Comparison of ENCODE assay signal across 1 cellular context in the genomic region with DNA sequence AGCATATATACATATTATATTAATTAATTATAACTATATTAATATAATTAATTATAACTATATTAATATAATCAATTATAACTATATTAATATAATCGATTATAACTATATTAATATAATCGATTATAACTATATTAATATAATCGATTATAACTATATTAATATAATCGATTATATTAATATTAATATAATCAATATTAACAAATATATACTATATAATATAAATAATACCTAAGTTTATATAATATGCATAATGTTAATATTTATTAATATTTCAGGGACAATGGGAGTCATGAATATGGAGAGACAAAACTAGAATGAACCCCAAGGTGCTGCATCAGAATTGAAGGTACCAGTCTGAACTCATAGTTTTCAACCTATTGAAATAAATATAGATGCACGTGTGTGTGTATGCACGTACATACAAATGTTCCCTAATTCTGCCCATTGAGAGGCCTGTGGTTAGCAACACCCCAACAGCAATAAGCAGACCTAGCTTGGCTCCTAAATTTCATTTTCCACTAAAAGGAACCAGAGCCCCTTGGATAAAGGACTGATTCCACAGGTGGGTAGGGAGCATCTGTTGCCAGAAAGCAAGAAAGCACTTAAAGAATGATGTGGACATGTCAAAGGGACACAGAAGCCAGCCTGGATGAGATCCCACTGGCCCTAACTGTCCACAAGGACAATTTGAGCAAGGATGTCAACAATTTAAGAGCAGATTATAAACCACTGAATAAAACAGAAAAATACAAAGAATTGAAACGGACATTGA.
TF ChIP-seq lines count a peak whose summit lies in the region.

No MANE protein-coding gene starts in this region.

TF ChIP-seq in HCT116, 20 proteins besides CTCF, POLR2A, EP300 and RAD21 (continued from another document):
- TF ChIP-seq, protein P1, sequence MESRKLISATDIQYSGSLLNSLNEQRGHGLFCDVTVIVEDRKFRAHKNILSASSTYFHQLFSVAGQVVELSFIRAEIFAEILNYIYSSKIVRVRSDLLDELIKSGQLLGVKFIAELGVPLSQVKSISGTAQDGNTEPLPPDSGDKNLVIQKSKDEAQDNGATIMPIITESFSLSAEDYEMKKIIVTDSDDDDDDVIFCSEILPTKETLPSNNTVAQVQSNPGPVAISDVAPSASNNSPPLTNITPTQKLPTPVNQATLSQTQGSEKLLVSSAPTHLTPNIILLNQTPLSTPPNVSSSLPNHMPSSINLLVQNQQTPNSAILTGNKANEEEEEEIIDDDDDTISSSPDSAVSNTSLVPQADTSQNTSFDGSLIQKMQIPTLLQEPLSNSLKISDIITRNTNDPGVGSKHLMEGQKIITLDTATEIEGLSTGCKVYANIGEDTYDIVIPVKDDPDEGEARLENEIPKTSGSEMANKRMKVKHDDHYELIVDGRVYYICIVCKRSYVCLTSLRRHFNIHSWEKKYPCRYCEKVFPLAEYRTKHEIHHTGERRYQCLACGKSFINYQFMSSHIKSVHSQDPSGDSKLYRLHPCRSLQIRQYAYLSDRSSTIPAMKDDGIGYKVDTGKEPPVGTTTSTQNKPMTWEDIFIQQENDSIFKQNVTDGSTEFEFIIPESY (IDR thresholded peaks at IDR 0.05; ENCODE audit: extremely low read depth, insufficient replicate concordance, low read length) = no peak
- no peak for TF ChIP-seq MAX (IDR thresholded peaks at IDR 0.05)
- TF ChIP-seq SIN3A (IDR thresholded peaks at IDR 0.05; ENCODE audit: low read depth) = no peak
- no peak for TF ChIP-seq ELF1 (IDR thresholded peaks at IDR 0.05; ENCODE audit: borderline replicate concordance, low read depth)
- no peak for TF ChIP-seq REST (IDR thresholded peaks at IDR 0.05; ENCODE audit: low read depth)
- TF ChIP-seq TCF7L2 (IDR thresholded peaks at IDR 0.05; ENCODE audit: borderline replicate concordance, extremely low read depth, insufficient read depth, insufficient read length) = no peak
- TF ChIP-seq CBX3 (IDR thresholded peaks at IDR 0.05; ENCODE audit: low read depth) = no peak
